In genomic region chr19:1883784-1884183, GRCh38 we compare ENCODE assay signal across 8 cellular contexts. TPM values are rescaled to one million over a fixed set of nuclear protein-coding genes. Genes with fewer than 3 reads are reported as not detected.
A peak's percentile ranks its signal among the peaks of the same experiment; 100 is the strongest.
DNase-seq lines count a peak whose midpoint lies in the region; ATAC-seq and TF ChIP-seq lines count a peak whose summit lies in the region.

No MANE protein-coding gene starts in this region.

- peak overlapping the region; percentile 91 for H3K4me3 Mint-ChIP-seq in activated T-helper 17 cell treated with anti-CD3 and anti-CD28 coated beads, Interleukin-2, amount 50 U/mL, for 72 hours
- H3K4me3 Mint-ChIP-seq in immature natural killer cell, result peak overlapping the region; percentile 98 to 100 (median 98)

- peaks cover 14% of the 10 kb centered on the region for H3K4me1 Mint-ChIP-seq in activated T-helper 17 cell treated with anti-CD3 and anti-CD28 coated beads, Interleukin-2, amount 50 U/mL, for 72 hours
- peaks cover 34 to 50% of the 10 kb centered on the region in 2 donors for H3K4me1 Mint-ChIP-seq in immature natural killer cell

- H3K9me3 Mint-ChIP-seq in activated T-helper 17 cell treated with anti-CD3 and anti-CD28 coated beads, Interleukin-2, amount 50 U/mL, for 72 hours, result no peaks in the 10 kb centered on the region
- peaks cover 0 to 7% (median 3%) of the 10 kb centered on the region in 6 donors for H3K9me3 Mint-ChIP-seq in immature natural killer cell

- peak overlapping the region; percentile 87 for H3K27ac Mint-ChIP-seq in activated T-helper 17 cell treated with anti-CD3 and anti-CD28 coated beads, Interleukin-2, amount 50 U/mL, for 72 hours
- peak overlapping the region; percentile 99 to 100 (median 100) for H3K27ac Mint-ChIP-seq in immature natural killer cell

- peaks cover 29% of the 10 kb centered on the region for H3K36me3 Mint-ChIP-seq in activated T-helper 17 cell treated with anti-CD3 and anti-CD28 coated beads, Interleukin-2, amount 50 U/mL, for 72 hours (ENCODE audit: low read depth)
- H3K36me3 Mint-ChIP-seq in immature natural killer cell, result peaks cover 18 to 23% (median 21%) of the 10 kb centered on the region in 3 donors

- no peak for TF ChIP-seq CTCF in HFF-Myc (IDR thresholded peaks at IDR 0.05; ENCODE audit: low read depth, low read length, missing control alignments)

- no peak for DNase-seq in HFF-Myc (ENCODE audit: extremely low read depth, low read depth)
- DNase-seq in immature natural killer cell, result peak in 2 of 3 donors; percentile 43 to 57
- DNase-seq in stimulated activated naive CD8-positive, alpha-beta T cell treated with anti-CD3 and anti-CD28 coated beads, Interleukin-15, Interleukin-2, amounts not matched to agents 100 U/mL and 50 U/mL, for 24 hours, result no peak
- no peak for DNase-seq in head of caudate nucleus
- DNase-seq in anterior cingulate cortex (lab: John Stamatoyannopoulos, UW), result no peak

- peak overlapping the region; percentile 88 for H3K4me3 ChIP-seq in HFF-Myc (replicated peaks; ENCODE audit: low read depth, low read length)

- ATAC-seq in activated T-helper 17 cell treated with anti-CD3 and anti-CD28 coated beads, Interleukin-2, amount 50 U/mL, for 72 hours (replicated peaks), result no peak
- peak; percentile 6 for ATAC-seq in stimulated activated naive CD8-positive, alpha-beta T cell treated with anti-CD3 and anti-CD28 coated beads, Interleukin-15, Interleukin-2, amounts not matched to agents 100 U/mL and 50 U/mL, for 24 hours
- ATAC-seq in HG02763 (IDR thresholded peaks at IDR 0.05; ENCODE audit: unreplicated experiment) (no peak), GM18520 (IDR thresholded peaks at IDR 0.05; ENCODE audit: unreplicated experiment) (no peak)

- intact Hi-C loops in head of caudate nucleus (cut with DNase I), result no loop called here

- no peaks in the 10 kb centered on the region for H3K27me3 Mint-ChIP-seq in activated T-helper 17 cell treated with anti-CD3 and anti-CD28 coated beads, Interleukin-2, amount 50 U/mL, for 72 hours
- peaks cover 29 to 41% (median 35%) of the 10 kb centered on the region in 3 donors for H3K27me3 Mint-ChIP-seq in immature natural killer cell (ENCODE audit: low read depth in 3 of 3)

RNA-seq across cellular contexts. Expression of gene ABHD17A, which starts 1.5 kb away (rescaled TPM):
- 100 to 1,000 TPM in 1 of 2 donors, 10 to 100 TPM in 1; 84.4 to 109 TPM for total RNA-seq in activated T-helper 17 cell treated with anti-CD3 and anti-CD28 coated beads, Interleukin-2, amount 50 U/mL, for 72 hours
- polyA plus RNA-seq in immature natural killer cell, result 100 to 1,000 TPM; 652 to 783 (median 741) TPM

RNA-seq across cellular contexts. Expression of gene KLF16, which starts 20.4 kb away (rescaled TPM):
- 10 to 100 TPM; 16.3 to 32.9 TPM for total RNA-seq in activated T-helper 17 cell treated with anti-CD3 and anti-CD28 coated beads, Interleukin-2, amount 50 U/mL, for 72 hours
- polyA plus RNA-seq in immature natural killer cell, result under 1 TPM; 0.12 to 0.55 (median 0.49) TPM

RNA-seq across cellular contexts. Expression of gene ADAT3, which starts 21.4 kb away (rescaled TPM):
- total RNA-seq in activated T-helper 17 cell treated with anti-CD3 and anti-CD28 coated beads, Interleukin-2, amount 50 U/mL, for 72 hours, result 10 to 100 TPM; 11.6 to 12.2 TPM
- 10 to 100 TPM in 1 of 3 donors, 1 to 10 TPM in 2; 2.1 to 10.0 (median 4.3) TPM for polyA plus RNA-seq in immature natural killer cell

RNA-seq across cellular contexts. Expression of gene SCAMP4, which starts 21.4 kb away (rescaled TPM):
- total RNA-seq in activated T-helper 17 cell treated with anti-CD3 and anti-CD28 coated beads, Interleukin-2, amount 50 U/mL, for 72 hours, result 10 to 100 TPM; 31.7 to 36.4 TPM
- 10 to 100 TPM in 2 of 3 donors, 1 to 10 TPM in 1; 7.6 to 31.9 (median 22.6) TPM for polyA plus RNA-seq in immature natural killer cell

RNA-seq across cellular contexts. Expression of gene REXO1, which starts 35.5 kb away (rescaled TPM):
- total RNA-seq in activated T-helper 17 cell treated with anti-CD3 and anti-CD28 coated beads, Interleukin-2, amount 50 U/mL, for 72 hours, result 10 to 100 TPM; 39.7 to 50.0 TPM
- polyA plus RNA-seq in immature natural killer cell, result 10 to 100 TPM in 1 of 3 donors, 1 to 10 TPM in 1, under 1 TPM in 1; 0.63 to 13.0 (median 4.5) TPM

Comparison
In these comparisons a context has a peak if more than half of its experiments do, and no peak if none do; other contexts are left out.
1. DNase-seq: peak in immature natural killer cell (2 of 3); none in HFF-Myc (single experiment), stimulated activated naive CD8-positive, alpha-beta T cell treated with anti-CD3 and anti-CD28 coated beads, Interleukin-15, Interleukin-2, amounts not matched to agents 100 U/mL and 50 U/mL, for 24 hours (single experiment), head of caudate nucleus (0 of 42) and anterior cingulate cortex (0 of 58).